Comparison of ENCODE assay signal across 23 cellular contexts in the genomic region with DNA sequence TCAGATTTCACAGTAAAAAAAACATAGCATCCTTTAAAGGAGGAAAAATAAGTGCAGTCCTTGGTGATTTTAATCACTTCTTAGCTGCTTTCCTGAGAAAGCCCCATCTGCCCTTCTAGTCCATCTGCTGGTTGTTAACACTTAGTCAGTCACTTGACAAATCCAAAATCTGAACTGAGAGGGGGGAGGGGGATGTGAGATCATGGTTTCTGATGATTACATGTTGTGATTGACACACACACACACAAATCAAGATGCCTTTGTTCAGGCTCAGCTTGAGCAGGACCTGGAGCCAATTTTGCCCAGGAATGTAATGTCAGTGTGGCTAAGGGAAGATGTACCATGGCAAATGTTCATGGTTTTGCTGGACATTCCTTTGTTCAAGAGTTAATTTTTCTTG.
DNase-seq lines count a peak whose midpoint lies in the region; ATAC-seq and TF ChIP-seq lines count a peak whose summit lies in the region.
"Had no signal": no experiment of that assay in that cellular context is flagged by ENCODE, and none has a peak within 500 bp of the region (broad histone marks: within the 10 kb centered on the region; RNA-seq: fewer than 3 reads in every experiment).

No MANE protein-coding gene starts in this region.

- H3K36me3 Mint-ChIP-seq in immature natural killer cell = no peaks in the 10 kb centered on the region

- no peak overlapping the region for H3K9ac ChIP-seq in smooth muscle cell (ENCODE audit: low read depth)
- H3K9ac ChIP-seq: BLaER1 treated with 17β-estradiol and CSF1 and Interleukin-3, amounts not matched to agents 10 nM and 100 nM had no signal

- H2AFZ ChIP-seq in smooth muscle cell (ENCODE audit: low read depth) = no peak overlapping the region

- no peaks in the 10 kb centered on the region for H3F3A ChIP-seq in smooth muscle cell (ENCODE audit: low read depth)

- H3K27ac Mint-ChIP-seq in immature natural killer cell = no peak overlapping the region
- H3K27ac Mint-ChIP-seq: CD4-positive, alpha-beta T cell had no signal

- POLR2A ChIA-PET in A673 (lab: Charles Lee; ENCODE audit: low non-redundant PET) = no interaction called here

- no peaks in the 10 kb centered on the region for H3K4me1 Mint-ChIP-seq in immature natural killer cell

- TF ChIP-seq CTCF in A673 (conservative IDR thresholded peaks at IDR 0.05; ENCODE audit: low read depth, low read length) = no peak
- TF ChIP-seq CTCF in smooth muscle cell (IDR thresholded peaks at IDR 0.05; ENCODE audit: borderline replicate concordance, insufficient read depth, poor library complexity, severe bottlenecking) = no peak

- H3K27ac ChIP-seq in A673 (ENCODE audit: low read depth, low read length, poor library complexity, severe bottlenecking) = no peak overlapping the region
- H3K27ac ChIP-seq in smooth muscle cell (ENCODE audit: low read depth) = no peak overlapping the region
- H3K27ac ChIP-seq: BLaER1 treated with 17β-estradiol and CSF1 and Interleukin-3, amounts not matched to agents 10 nM and 100 nM; SK-N-MC had no signal

- no peaks in the 10 kb centered on the region for H3K9me3 ChIP-seq in A673 (ENCODE audit: low read depth, low read length, poor library complexity, severe bottlenecking)
- H3K9me3 ChIP-seq in smooth muscle cell (replicated peaks; ENCODE audit: low read depth) = no peaks in the 10 kb centered on the region
- H3K9me3 ChIP-seq: BLaER1 treated with 17β-estradiol and CSF1 and Interleukin-3, amounts not matched to agents 10 nM and 100 nM had no signal

- H3K4me2 ChIP-seq in smooth muscle cell = no peak overlapping the region
- H3K4me2 ChIP-seq: BLaER1 treated with 17β-estradiol and CSF1 and Interleukin-3, amounts not matched to agents 10 nM and 100 nM had no signal

- no peaks in the 10 kb centered on the region for H3K36me3 ChIP-seq in A673 (ENCODE audit: insufficient read depth, low read length, poor library complexity, severe bottlenecking)
- H3K36me3 ChIP-seq in smooth muscle cell (ENCODE audit: low read depth) = no peaks in the 10 kb centered on the region
- H3K36me3 ChIP-seq: BLaER1 treated with 17β-estradiol and CSF1 and Interleukin-3, amounts not matched to agents 10 nM and 100 nM had no signal

- H3K27me3 Mint-ChIP-seq in immature natural killer cell (ENCODE audit: low read depth in 3 of 3) = peaks cover 0 to 4% (median 3%) of the 10 kb centered on the region in 3 donors
- H3K27me3 Mint-ChIP-seq: CD4-positive, alpha-beta T cell had no signal

- peak; percentile 4 for DNase-seq in A673 (ENCODE audit: low spot score)
- DNase-seq in NCI-H2171 (lab: John Stamatoyannopoulos, UW) = peak; percentile 20
- peak; percentile 95 for DNase-seq in NCI-H82 (lab: John Stamatoyannopoulos, UW)
- DNase-seq in cerebellum (ENCODE audit: low spot score) = peak; percentile 33
- no peak for DNase-seq in HuH-7 (ENCODE audit: low spot score)
- DNase-seq in smooth muscle cell (lab: John Stamatoyannopoulos, UW; ENCODE audit: unreplicated experiment) = no peak
- DNase-seq in immature natural killer cell = no peak
- DNase-seq: CD4-positive, alpha-beta T cell; COR-L47; DMS153; DND-41; GOT3; HCEC 1CT; Kasumi-1; NCI-H1092 treated with DMSO at 0.1 percent for 48 hours; NCI-H1436; NCI-H187; NCI-H2081 treated with DMSO at 0.1 percent for 48 hours; SIG-M5 had no signal

- no peak for ATAC-seq in GM21619 (IDR thresholded peaks at IDR 0.05; ENCODE audit: unreplicated experiment)
- ATAC-seq: K562 had no signal

- H3K79me2 ChIP-seq in smooth muscle cell (ENCODE audit: low read depth) = no peaks in the 10 kb centered on the region

- no TSS peak for BruUV-seq in A673 (replicated peaks; lab: Mats Ljungman, UMichigan)

- H4K20me1 ChIP-seq in smooth muscle cell (ENCODE audit: low read depth) = no peaks in the 10 kb centered on the region
- H4K20me1 ChIP-seq: BLaER1 treated with 17β-estradiol and CSF1 and Interleukin-3, amounts not matched to agents 10 nM and 100 nM had no signal

- no peak overlapping the region for H3K4me3 Mint-ChIP-seq in immature natural killer cell
- H3K4me3 Mint-ChIP-seq: CD4-positive, alpha-beta T cell had no signal

- intact Hi-C loops in A673 (cut with micrococcal nuclease; ENCODE audit: unreplicated experiment) = no loop called here

- H3K4me1 ChIP-seq in A673 (ENCODE audit: insufficient read depth, low read length, poor library complexity, severe bottlenecking) (no peaks in the 10 kb centered on the region), smooth muscle cell (ENCODE audit: low read depth) (no peaks in the 10 kb centered on the region)
- H3K4me1 ChIP-seq: BLaER1 treated with 17β-estradiol and CSF1 and Interleukin-3, amounts not matched to agents 10 nM and 100 nM had no signal

- CTCF ChIA-PET in A673 (lab: Charles Lee) = no interaction called here

- H3K4me3 ChIP-seq in A673 (ENCODE audit: low read depth, low read length, poor library complexity, severe bottlenecking) = no peak overlapping the region
- no peak overlapping the region for H3K4me3 ChIP-seq in smooth muscle cell
- H3K4me3 ChIP-seq: BLaER1 treated with 17β-estradiol and CSF1 and Interleukin-3, amounts not matched to agents 10 nM and 100 nM; K562; SK-N-MC had no signal

- peaks cover 2 to 15% (median 8%) of the 10 kb centered on the region in 6 donors for H3K9me3 Mint-ChIP-seq in immature natural killer cell
- H3K9me3 Mint-ChIP-seq: CD4-positive, alpha-beta T cell had no signal

- no peaks in the 10 kb centered on the region for H3K27me3 ChIP-seq in A673 (replicated peaks; ENCODE audit: insufficient read depth, low read depth, low read length, poor library complexity)
- no peaks in the 10 kb centered on the region for H3K27me3 ChIP-seq in smooth muscle cell (ENCODE audit: low read depth)
- H3K27me3 ChIP-seq: BLaER1 treated with 17β-estradiol and CSF1 and Interleukin-3, amounts not matched to agents 10 nM and 100 nM had no signal

Comparison
In these comparisons a context has a peak if more than half of its experiments do, and no peak if none do; other contexts are left out.
1. DNase-seq: peak in A673 (single experiment), NCI-H2171 (single experiment), NCI-H82 (single experiment) and cerebellum (single experiment); none in HuH-7 (single experiment), smooth muscle cell (single experiment) and immature natural killer cell (0 of 3).